Comparison of ENCODE assay signal across 8 cellular contexts in the genomic region with DNA sequence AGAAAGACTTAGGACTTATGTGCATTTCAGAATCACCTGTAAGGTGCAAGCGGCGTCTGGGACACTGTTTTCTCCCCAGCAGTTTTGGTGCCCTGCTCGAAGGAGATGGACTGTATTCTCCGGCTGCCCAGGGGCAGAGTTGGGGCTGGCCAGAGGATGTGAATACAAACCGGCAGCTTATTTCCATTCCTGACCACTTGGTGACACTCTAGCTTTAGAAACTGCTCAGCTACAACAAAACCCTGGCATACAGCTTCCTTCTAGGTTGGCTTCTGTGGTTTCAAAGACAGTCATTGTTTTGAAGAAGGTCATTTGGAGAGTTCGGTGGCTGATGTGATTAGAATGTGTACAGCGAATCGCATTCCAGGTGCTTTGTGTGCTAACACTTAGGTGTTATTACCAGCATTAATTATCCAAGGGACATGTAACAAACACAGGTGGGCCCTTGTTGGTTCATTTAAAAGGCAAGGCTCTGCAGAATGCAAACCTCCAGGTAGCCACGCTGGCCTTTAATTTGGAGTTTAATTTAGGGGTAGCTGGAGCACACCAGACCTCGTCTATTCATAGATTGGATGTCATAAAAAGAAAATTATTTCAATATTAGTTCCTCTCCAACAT.
DNase-seq lines count a peak whose midpoint lies in the region; ATAC-seq and TF ChIP-seq lines count a peak whose summit lies in the region.

No MANE protein-coding gene starts in this region.

- H3K9me3 ChIP-seq in adipocyte (ENCODE audit: control insufficient read depth, low read length) = no peaks in the 10 kb centered on the region
- H3K9me3 ChIP-seq in right atrium auricular region = no peaks in the 10 kb centered on the region

- H3K9ac ChIP-seq in adipocyte (ENCODE audit: low read length) = no peak overlapping the region

- H3K27me3 ChIP-seq in adipocyte (replicated peaks; ENCODE audit: control insufficient read depth, insufficient read depth, low read length) (no peaks in the 10 kb centered on the region), right atrium auricular region (no peaks in the 10 kb centered on the region)

- TF ChIP-seq CTCF in right atrium auricular region (IDR thresholded peaks at IDR 0.05) = peak; percentile 21 to 71

- H3K4me1 ChIP-seq in adipocyte (ENCODE audit: control insufficient read depth, insufficient read depth, low read length) = peaks cover 13% of the 10 kb centered on the region
- H3K4me1 ChIP-seq in right atrium auricular region = no peaks in the 10 kb centered on the region

- in situ Hi-C loops in Caki2 (cut with HindIII; ENCODE audit: low pct_unique_long_range_greater_than_20kb, low sequenced_read_pairs) = no loop called here

- peak; percentile 95 for ATAC-seq in HG03108 (IDR thresholded peaks at IDR 0.05; ENCODE audit: unreplicated experiment)

- H3K36me3 ChIP-seq in adipocyte (ENCODE audit: control insufficient read depth, insufficient read depth, low read length, severe bottlenecking) = no peaks in the 10 kb centered on the region
- H3K36me3 ChIP-seq in right atrium auricular region = no peaks in the 10 kb centered on the region

- peak; percentile 48 for DNase-seq in Caki2 (ENCODE audit: low read depth)
- DNase-seq in GM19240 (ENCODE audit: insufficient read length, low spot score) = peak; percentile 13
- peak; percentile 51 for DNase-seq in NCI-H226
- DNase-seq in adipocyte (ENCODE audit: low read depth) = peak; percentile 83
- no peak for DNase-seq in right atrium auricular region (ENCODE audit: low spot score)
- peak; percentile 90 for DNase-seq in retina
- no peak for DNase-seq in GDM1 (lab: John Stamatoyannopoulos, UW)

- H3K27ac ChIP-seq in right atrium auricular region = no peak overlapping the region

- H3K4me3 ChIP-seq in adipocyte (ENCODE audit: low read length) (no peak overlapping the region), right atrium auricular region (no peak overlapping the region)

Comparison
In these comparisons a context has a peak if more than half of its experiments do, and no peak if none do; other contexts are left out.
1. DNase-seq: peak in Caki2 (single experiment), GM19240 (single experiment), NCI-H226 (single experiment), adipocyte (single experiment) and retina (single experiment); none in right atrium auricular region (single experiment) and GDM1 (single experiment).